Comparison of ENCODE assay signal across 8 cellular contexts in the genomic region with DNA sequence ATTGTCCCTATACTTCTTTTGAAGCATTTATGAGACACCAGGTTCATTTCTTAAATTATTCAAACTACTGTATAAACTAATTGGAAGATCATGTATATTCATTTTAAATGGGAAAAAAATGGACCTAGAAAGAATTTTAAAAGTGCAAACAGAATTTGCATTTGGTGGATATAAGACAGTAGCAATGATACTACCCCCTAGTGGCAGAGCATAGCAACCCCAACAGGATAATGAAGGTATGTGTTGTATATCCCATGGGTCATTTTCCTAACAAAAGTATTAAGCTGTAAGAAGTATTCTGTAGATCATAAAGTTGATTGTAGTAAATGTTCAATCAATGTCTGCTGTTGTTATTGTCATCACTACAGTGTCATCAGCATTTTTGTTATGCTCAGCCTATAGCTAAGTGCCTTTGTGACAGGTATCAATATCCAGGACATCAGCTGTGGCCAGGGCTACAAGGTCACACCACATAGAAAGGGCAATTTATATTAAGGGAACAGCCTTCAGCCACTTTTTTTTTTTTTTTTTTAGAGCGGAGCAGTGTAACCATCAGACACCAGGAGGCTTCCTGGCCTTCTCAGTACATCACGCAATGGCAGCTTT.
DNase-seq lines count a peak whose midpoint lies in the region; ATAC-seq, FAIRE-seq and TF ChIP-seq lines count a peak whose summit lies in the region.

No MANE protein-coding gene starts in this region.

- POLR2A ChIA-PET in A549 (lab: Yijun Ruan, JAX) (interaction anchor here (0.7 kb wide), 1 partner anchor 426 kb away, joined by 4 read pairs; no protein-coding TSS in a partner anchor), WTC11 (lab: Charles Lee) (interaction anchor here (0.7 kb wide), 1 partner anchor 176 kb away, joined by 3 read pairs; the partner anchor contains the start of gene FOXB1)

- H3K27me3 Mint-ChIP-seq in WTC11 (ENCODE audit: low read depth), result no peaks in the 10 kb centered on the region
- H3K27me3 Mint-ChIP-seq in activated T-helper 2 cell treated with anti-CD3 and anti-CD28 coated beads, Interferon-gamma antibody, Interleukin-2, Interleukin-4, amounts not matched to agents 10 μg/mL and 5 μg/mL and 100 μg/mL, durations not matched to agents 14 hours and 24 hours and 36 hours (ENCODE audit: low read depth), result peaks cover 38% of the 10 kb centered on the region

- H3K4me3 Mint-ChIP-seq in WTC11, result no peak overlapping the region
- H3K4me3 Mint-ChIP-seq in activated T-helper 2 cell treated with anti-CD3 and anti-CD28 coated beads, Interferon-gamma antibody, Interleukin-2, Interleukin-4, amounts not matched to agents 10 μg/mL and 5 μg/mL and 100 μg/mL, durations not matched to agents 14 hours and 24 hours and 36 hours (ENCODE audit: low read depth), result no peak overlapping the region

- no peak overlapping the region for H3K4me2 ChIP-seq in A549

- H3K4me1 ChIP-seq in A549, result no peaks in the 10 kb centered on the region

- no peak for TF ChIP-seq EP300 in A549 (IDR thresholded peaks at IDR 0.05)

- no peaks in the 10 kb centered on the region for H3K9me3 ChIP-seq in A549

- whole genome bisulfite sequencing in A549 (ENCODE audit: missing lambda C conversion rate), result 47% methylated on average over 2 of the region's 2 CpGs

- no peak overlapping the region for H3K27ac Mint-ChIP-seq in WTC11
- H3K27ac Mint-ChIP-seq in activated T-helper 2 cell treated with anti-CD3 and anti-CD28 coated beads, Interferon-gamma antibody, Interleukin-2, Interleukin-4, amounts not matched to agents 10 μg/mL and 5 μg/mL and 100 μg/mL, durations not matched to agents 14 hours and 24 hours and 36 hours, result no peak overlapping the region

- peaks cover 17% of the 10 kb centered on the region for H3K4me1 Mint-ChIP-seq in WTC11
- H3K4me1 Mint-ChIP-seq in activated T-helper 2 cell treated with anti-CD3 and anti-CD28 coated beads, Interferon-gamma antibody, Interleukin-2, Interleukin-4, amounts not matched to agents 10 μg/mL and 5 μg/mL and 100 μg/mL, durations not matched to agents 14 hours and 24 hours and 36 hours (ENCODE audit: low read depth), result peaks cover 4% of the 10 kb centered on the region

- intact Hi-C loops in activated T-helper 2 cell treated with anti-CD3 and anti-CD28 coated beads, Interferon-gamma antibody, Interleukin-2, Interleukin-4, amounts not matched to agents 10 μg/mL and 5 μg/mL and 100 μg/mL, durations not matched to agents 14 hours and 24 hours and 36 hours (cut with micrococcal nuclease), result loop anchor here (1.0 to 10.0 kb wide), 5 partner anchors 53 to 453 kb away; no protein-coding TSS in a partner anchor

- H3K27ac ChIP-seq in A549, result no peak overlapping the region

- H3K4me3 ChIP-seq in A549, result no peak overlapping the region

- TF ChIP-seq POLR2A in A549 (IDR thresholded peaks at IDR 0.05; ENCODE audit: low read length), result no peak

- TF ChIP-seq RAD21 in A549 (conservative IDR thresholded peaks at IDR 0.05 in 1 of 2, IDR thresholded peaks at IDR 0.05 in 1 of 2), result peak; percentile 67 to 69

- TF ChIP-seq CTCF in A549 (IDR thresholded peaks at IDR 0.05), result peak; percentile 85
- TF ChIP-seq CTCF in WTC11 (IDR thresholded peaks at IDR 0.05), result peak; percentile 70

- peak; percentile 72 to 91; a peak in 4 of 6 replicates for ATAC-seq in A549
- ATAC-seq in WTC11, result peak; percentile 71
- no peak for ATAC-seq in GM18861 (IDR thresholded peaks at IDR 0.05; ENCODE audit: unreplicated experiment)

- CTCF ChIA-PET in A549 (lab: Yijun Ruan, JAX) (interaction anchor here (0.6 to 3.5 kb wide), 28 partner anchors 8 to 490 kb away, joined by 3 to 16 read pairs (median 4); partner anchors contain the start of gene FOXB1), WTC11 (lab: Charles Lee) (interaction anchor here (0.5 to 2.9 kb wide), 44 partner anchors 9 to 457 kb away, joined by 3 to 24 read pairs (median 4); partner anchors contain the start of gene FOXB1)

- H3K9me3 Mint-ChIP-seq in WTC11, result peaks cover 12% of the 10 kb centered on the region
- H3K9me3 Mint-ChIP-seq in activated T-helper 2 cell treated with anti-CD3 and anti-CD28 coated beads, Interferon-gamma antibody, Interleukin-2, Interleukin-4, amounts not matched to agents 10 μg/mL and 5 μg/mL and 100 μg/mL, durations not matched to agents 14 hours and 24 hours and 36 hours, result no peaks in the 10 kb centered on the region

- no peaks in the 10 kb centered on the region for H3K36me3 Mint-ChIP-seq in WTC11
- no peaks in the 10 kb centered on the region for H3K36me3 Mint-ChIP-seq in activated T-helper 2 cell treated with anti-CD3 and anti-CD28 coated beads, Interferon-gamma antibody, Interleukin-2, Interleukin-4, amounts not matched to agents 10 μg/mL and 5 μg/mL and 100 μg/mL, durations not matched to agents 14 hours and 24 hours and 36 hours (ENCODE audit: low read depth)

- peak; percentile 99 for FAIRE-seq in A549 (lab: Jason Lieb, UNC)

- DNase-seq in A549 (ENCODE audit: low read depth in 1 of 2, low spot score in 1 of 2), result peak; percentile 50 to 60
- peak; percentile 54 for DNase-seq in EH (ENCODE audit: low read depth)
- DNase-seq in MV-4-11 (lab: John Stamatoyannopoulos, UW), result peak; percentile 16
- DNase-seq in WTC11 (ENCODE audit: low spot score), result no peak
- DNase-seq in fibroblast of the conjunctiva (ENCODE audit: low read depth), result peak; percentile 43
- DNase-seq in renal cortical epithelial cell (ENCODE audit: low read depth), result peak; percentile 50
- no peak for DNase-seq in activated T-helper 2 cell treated with anti-CD3 and anti-CD28 coated beads, Interferon-gamma antibody, Interleukin-2, Interleukin-4, amounts not matched to agents 10 μg/mL and 5 μg/mL and 100 μg/mL, durations not matched to agents 14 hours and 24 hours and 36 hours (ENCODE audit: low spot score)

TF ChIP-seq in A549, 52 proteins besides CTCF, POLR2A, EP300 and RAD21:
- no peak for TF ChIP-seq ESRRA (IDR thresholded peaks at IDR 0.05; ENCODE audit: borderline replicate concordance, low read length)
- peak; percentile 77 for TF ChIP-seq SMC3 (IDR thresholded peaks at IDR 0.05)
- no peak for TF ChIP-seq HDAC2 (IDR thresholded peaks at IDR 0.05)
- no peak for TF ChIP-seq TP53 (CRISPR knock-in tag; IDR thresholded peaks at IDR 0.05)
- TF ChIP-seq ZNF302 (CRISPR knock-in tag; IDR thresholded peaks at IDR 0.05), result no peak
- no peak for TF ChIP-seq KDM1A (IDR thresholded peaks at IDR 0.05; ENCODE audit: low read depth)

TF ChIP-seq in WTC11, 78 proteins besides CTCF, POLR2A, EP300 and RAD21:
- TF ChIP-seq GRHL2 (CRISPR knock-in tag; IDR thresholded peaks at IDR 0.05; ENCODE audit: insufficient replicate concordance, severe bottlenecking), result no peak
- TF ChIP-seq, protein P1, sequence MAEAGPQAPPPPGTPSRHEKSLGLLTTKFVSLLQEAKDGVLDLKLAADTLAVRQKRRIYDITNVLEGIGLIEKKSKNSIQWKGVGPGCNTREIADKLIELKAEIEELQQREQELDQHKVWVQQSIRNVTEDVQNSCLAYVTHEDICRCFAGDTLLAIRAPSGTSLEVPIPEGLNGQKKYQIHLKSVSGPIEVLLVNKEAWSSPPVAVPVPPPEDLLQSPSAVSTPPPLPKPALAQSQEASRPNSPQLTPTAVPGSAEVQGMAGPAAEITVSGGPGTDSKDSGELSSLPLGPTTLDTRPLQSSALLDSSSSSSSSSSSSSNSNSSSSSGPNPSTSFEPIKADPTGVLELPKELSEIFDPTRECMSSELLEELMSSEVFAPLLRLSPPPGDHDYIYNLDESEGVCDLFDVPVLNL (CRISPR knock-in tag; IDR thresholded peaks at IDR 0.05; ENCODE audit: borderline replicate concordance, low read depth), result no peak
- TF ChIP-seq TEAD4 (CRISPR knock-in tag; IDR thresholded peaks at IDR 0.05), result no peak
- no peak for TF ChIP-seq ESRRA (CRISPR knock-in tag; IDR thresholded peaks at IDR 0.05; ENCODE audit: borderline replicate concordance)
- TF ChIP-seq ZNF121 (CRISPR knock-in tag; IDR thresholded peaks at IDR 0.05), result no peak
- TF ChIP-seq ZNF671 (CRISPR knock-in tag; IDR thresholded peaks at IDR 0.05), result no peak
- TF ChIP-seq NR2C2 (CRISPR knock-in tag; IDR thresholded peaks at IDR 0.05), result no peak
- no peak for TF ChIP-seq NFYB (CRISPR knock-in tag; conservative IDR thresholded peaks at IDR 0.05; ENCODE audit: low read depth)
- TF ChIP-seq, protein P2, sequence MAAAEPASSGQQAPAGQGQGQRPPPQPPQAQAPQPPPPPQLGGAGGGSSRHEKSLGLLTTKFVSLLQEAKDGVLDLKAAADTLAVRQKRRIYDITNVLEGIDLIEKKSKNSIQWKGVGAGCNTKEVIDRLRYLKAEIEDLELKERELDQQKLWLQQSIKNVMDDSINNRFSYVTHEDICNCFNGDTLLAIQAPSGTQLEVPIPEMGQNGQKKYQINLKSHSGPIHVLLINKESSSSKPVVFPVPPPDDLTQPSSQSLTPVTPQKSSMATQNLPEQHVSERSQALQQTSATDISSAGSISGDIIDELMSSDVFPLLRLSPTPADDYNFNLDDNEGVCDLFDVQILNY (CRISPR knock-in tag; IDR thresholded peaks at IDR 0.05), result no peak
- no peak for TF ChIP-seq ZNF138 (CRISPR knock-in tag; conservative IDR thresholded peaks at IDR 0.05)
- TF ChIP-seq ETV6 (CRISPR knock-in tag; IDR thresholded peaks at IDR 0.05), result no peak
- TF ChIP-seq, protein P3, sequence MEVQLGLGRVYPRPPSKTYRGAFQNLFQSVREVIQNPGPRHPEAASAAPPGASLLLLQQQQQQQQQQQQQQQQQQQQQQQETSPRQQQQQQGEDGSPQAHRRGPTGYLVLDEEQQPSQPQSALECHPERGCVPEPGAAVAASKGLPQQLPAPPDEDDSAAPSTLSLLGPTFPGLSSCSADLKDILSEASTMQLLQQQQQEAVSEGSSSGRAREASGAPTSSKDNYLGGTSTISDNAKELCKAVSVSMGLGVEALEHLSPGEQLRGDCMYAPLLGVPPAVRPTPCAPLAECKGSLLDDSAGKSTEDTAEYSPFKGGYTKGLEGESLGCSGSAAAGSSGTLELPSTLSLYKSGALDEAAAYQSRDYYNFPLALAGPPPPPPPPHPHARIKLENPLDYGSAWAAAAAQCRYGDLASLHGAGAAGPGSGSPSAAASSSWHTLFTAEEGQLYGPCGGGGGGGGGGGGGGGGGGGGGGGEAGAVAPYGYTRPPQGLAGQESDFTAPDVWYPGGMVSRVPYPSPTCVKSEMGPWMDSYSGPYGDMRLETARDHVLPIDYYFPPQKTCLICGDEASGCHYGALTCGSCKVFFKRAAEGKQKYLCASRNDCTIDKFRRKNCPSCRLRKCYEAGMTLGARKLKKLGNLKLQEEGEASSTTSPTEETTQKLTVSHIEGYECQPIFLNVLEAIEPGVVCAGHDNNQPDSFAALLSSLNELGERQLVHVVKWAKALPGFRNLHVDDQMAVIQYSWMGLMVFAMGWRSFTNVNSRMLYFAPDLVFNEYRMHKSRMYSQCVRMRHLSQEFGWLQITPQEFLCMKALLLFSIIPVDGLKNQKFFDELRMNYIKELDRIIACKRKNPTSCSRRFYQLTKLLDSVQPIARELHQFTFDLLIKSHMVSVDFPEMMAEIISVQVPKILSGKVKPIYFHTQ (CRISPR knock-in tag; IDR thresholded peaks at IDR 0.05), result no peak
TF ChIP-seq in WTC11: peak in this region for 0.

Comparison
In these comparisons a context has a peak if more than half of its experiments do, and no peak if none do; other contexts are left out.
1. DNase-seq: peak in A549 (2 of 2), EH (single experiment), MV-4-11 (single experiment), fibroblast of the conjunctiva (single experiment) and renal cortical epithelial cell (single experiment); none in WTC11 (single experiment) and activated T-helper 2 cell treated with anti-CD3 and anti-CD28 coated beads, Interferon-gamma antibody, Interleukin-2, Interleukin-4, amounts not matched to agents 10 μg/mL and 5 μg/mL and 100 μg/mL, durations not matched to agents 14 hours and 24 hours and 36 hours (single experiment).
2. Of the 8 proteins assayed by ChIP-seq in both WTC11 and A549: peak only in WTC11: none; only in A549: none; in both: CTCF; in neither: 7.